ENCODE assay signal across 8 cellular contexts in genomic region chr3:194136519-194137313, GRCh38. TPM values are rescaled to one million over a fixed set of nuclear protein-coding genes. Genes with fewer than 3 reads are reported as not detected.
DNase-seq lines count a peak whose midpoint lies in the region; ATAC-seq and TF ChIP-seq lines count a peak whose summit lies in the region.

No MANE protein-coding gene starts in this region.

- no peaks in the 10 kb centered on the region for H3K9me3 ChIP-seq in OCI-LY1 (ENCODE audit: low read length)
- H3K9me3 ChIP-seq in right cardiac atrium (ENCODE audit: control insufficient read depth, low read length), result no peaks in the 10 kb centered on the region

- no peaks in the 10 kb centered on the region for H4K20me1 ChIP-seq in OCI-LY1 (ENCODE audit: insufficient read depth, low read length)

- H3K4me2 ChIP-seq in OCI-LY1 (ENCODE audit: low read length), result peak overlapping the region; percentile 74

- no peaks in the 10 kb centered on the region for H3K79me2 ChIP-seq in OCI-LY1 (ENCODE audit: insufficient read depth, low read length)

- no peaks in the 10 kb centered on the region for H3K36me3 ChIP-seq in OCI-LY1 (ENCODE audit: insufficient read depth, low read length)

- H3K4me3 ChIP-seq in OCI-LY1 (ENCODE audit: low read depth, low read length, poor library complexity, severe bottlenecking) (peak overlapping the region; percentile 54), right cardiac atrium (ENCODE audit: low read length) (peak overlapping the region; percentile 76)

- H2AFZ ChIP-seq in OCI-LY1 (ENCODE audit: low read length), result no peak overlapping the region

- 0 out of 2 replicates have a peak, but pooled peaks cover 3% of the 10 kb centered on the region for H3F3A ChIP-seq in OCI-LY1 (ENCODE audit: insufficient read depth, low read length)

- peak overlapping the region; percentile 35; the same call in 1 of the 2 replicates for H3K9ac ChIP-seq in OCI-LY1 (ENCODE audit: low read length)

- H3K4me1 ChIP-seq in OCI-LY1 (ENCODE audit: insufficient read depth, low read length, severe bottlenecking), result peaks cover 44% of the 10 kb centered on the region
- H3K4me1 ChIP-seq in right cardiac atrium (ENCODE audit: control insufficient read depth, insufficient read depth, low read length), result peaks cover 7% of the 10 kb centered on the region

- TF ChIP-seq CTCF in OCI-LY1 (IDR thresholded peaks at IDR 0.05; ENCODE audit: low read length), result no peak

- no peaks in the 10 kb centered on the region; the same call in 1 of the 2 replicates for H3K27me3 ChIP-seq in OCI-LY1 (ENCODE audit: insufficient read depth, low read length)
- H3K27me3 ChIP-seq in right cardiac atrium (ENCODE audit: control insufficient read depth, insufficient read depth), result no peaks in the 10 kb centered on the region

- H3K27ac ChIP-seq in OCI-LY1 (ENCODE audit: low read depth, low read length, poor library complexity, severe bottlenecking), result no peak overlapping the region
- peak overlapping the region; percentile 68 for H3K27ac ChIP-seq in adipose tissue (ENCODE audit: low read depth, low read length)
- peak overlapping the region; percentile 79 for H3K27ac ChIP-seq in right cardiac atrium (ENCODE audit: low read length)

- ATAC-seq in right cardiac atrium (no peak), sciatic nerve (no peak), HG03039 (IDR thresholded peaks at IDR 0.05; ENCODE audit: unreplicated experiment) (no peak), HG03521 (IDR thresholded peaks at IDR 0.05; ENCODE audit: unreplicated experiment) (no peak)

- DNase-seq in NCI-H1436 (lab: John Stamatoyannopoulos, UW) (peak; percentile 13), NCI-H1436 treated with DMSO at 0.1 percent for 48 hours (lab: John Stamatoyannopoulos, UW) (no peak), right cardiac atrium (peak; percentile 72 to 83 (median 78)), sciatic nerve (ENCODE audit: low spot score) (peak; percentile 75)

- H3K9me2 ChIP-seq in OCI-LY1 (ENCODE audit: low read depth, low read length), result no peaks in the 10 kb centered on the region

- intact Hi-C loops in right cardiac atrium (cut with DNase I) (loop anchor here (5.0 to 10.0 kb wide), 11 partner anchors 62 to 354 kb away; no protein-coding TSS in a partner anchor), sciatic nerve (cut with DNase I) (loop anchor here (5.0 kb wide), 3 partner anchors 136 to 354 kb away; no protein-coding TSS in a partner anchor)

- WGBS in adipose tissue, 3 donors, result 0% methylated on average over 43 of the region's 43 CpGs
- WGBS in right cardiac atrium, result under 1% methylated on average over 43 of the region's 43 CpGs

RNA-seq across cellular contexts. Expression of gene HES1, which starts 0.8 kb away (rescaled TPM):
- polyA plus RNA-seq in adipose tissue (10 to 100 TPM; 16.0 to 39.1 (median 17.4) TPM), right cardiac atrium (31.1 TPM)
- total RNA-seq in right cardiac atrium (10 to 100 TPM; 22.8 to 59.5 (median 27.8) TPM), sciatic nerve (87.1 TPM)
